ENCODE assay signal across 18 cellular contexts in genomic region chr6:68443704-68444103, GRCh38.
"Had no signal": no experiment of that assay in that cellular context is flagged by ENCODE, and none has a peak within 500 bp of the region (broad histone marks: within the 10 kb centered on the region; RNA-seq: fewer than 3 reads in every experiment).

No MANE protein-coding gene starts in this region.

- FAIRE-seq: endothelial cell of umbilical vein had no signal

- H3K27ac ChIP-seq: colonic mucosa, esophagus squamous epithelium, heart left ventricle, lower lobe of right lung, neutrophil, tibial nerve, vagina had no signal

- H3K27me3 Mint-ChIP-seq: activated naive CD8-positive, alpha-beta T cell treated with anti-CD3 and anti-CD28 coated beads, Interleukin-2, amount 50 U/mL, for 24 hours; T-cell had no signal

- ATAC-seq: activated naive CD8-positive, alpha-beta T cell treated with anti-CD3 and anti-CD28 coated beads, Interleukin-2, amount 50 U/mL, for 24 hours; heart left ventricle; left colon; lower lobe of right lung; T-cell had no signal

- DNase-seq: activated naive CD4-positive, alpha-beta T cell; activated naive CD8-positive, alpha-beta T cell treated with anti-CD3 and anti-CD28 coated beads, Interleukin-2, amount 50 U/mL, for 24 hours; aorta; colonic mucosa; esophagus squamous epithelium; foreskin melanocyte; heart left ventricle; left colon; lower lobe of right lung; retina; stimulated activated CD4-positive, alpha-beta T cell treated with anti-CD3 and anti-CD28 coated beads, Interleukin-4, amount 100 ng/mL, for 24 hours; stimulated activated naive CD4-positive, alpha-beta T cell; T-cell; T-helper 9 cell had no signal

- H3K9me3 ChIP-seq: colonic mucosa, esophagus squamous epithelium, heart left ventricle, lower lobe of right lung, neutrophil, tibial nerve, vagina had no signal

- H3K4me3 Mint-ChIP-seq: activated naive CD8-positive, alpha-beta T cell treated with anti-CD3 and anti-CD28 coated beads, Interleukin-2, amount 50 U/mL, for 24 hours; T-cell had no signal

- H3K36me3 ChIP-seq: colonic mucosa, esophagus squamous epithelium, heart left ventricle, lower lobe of right lung, neutrophil, tibial nerve, vagina had no signal

- H3K27ac Mint-ChIP-seq: activated naive CD8-positive, alpha-beta T cell treated with anti-CD3 and anti-CD28 coated beads, Interleukin-2, amount 50 U/mL, for 24 hours; T-cell had no signal

- H3K4me1 ChIP-seq: colonic mucosa, esophagus squamous epithelium, heart left ventricle, lower lobe of right lung, tibial nerve, vagina had no signal

- H3K36me3 Mint-ChIP-seq: T-cell had no signal

- H3K27me3 ChIP-seq: colonic mucosa, esophagus squamous epithelium, heart left ventricle, neutrophil, tibial nerve, vagina had no signal

- H3K4me3 ChIP-seq: colonic mucosa, esophagus squamous epithelium, heart left ventricle, lower lobe of right lung, tibial nerve, vagina had no signal

- H3K9me3 Mint-ChIP-seq: activated naive CD8-positive, alpha-beta T cell treated with anti-CD3 and anti-CD28 coated beads, Interleukin-2, amount 50 U/mL, for 24 hours; T-cell had no signal

- H3K4me1 Mint-ChIP-seq: activated naive CD8-positive, alpha-beta T cell treated with anti-CD3 and anti-CD28 coated beads, Interleukin-2, amount 50 U/mL, for 24 hours; T-cell had no signal
